ENCODE assay signal across 28 cellular contexts in genomic region chr5:175635854-175636253, GRCh38.
"Had no signal": no experiment of that assay in that cellular context is flagged by ENCODE, and none has a peak within 500 bp of the region (broad histone marks: within the 10 kb centered on the region; RNA-seq: fewer than 3 reads in every experiment).

No MANE protein-coding gene starts in this region.

- H3K9me3 Mint-ChIP-seq: stimulated activated effector memory CD8-positive, alpha-beta T cell treated with anti-CD3 and anti-CD28 coated beads, Interleukin-12 subunit alpha, Interleukin-12 subunit beta, amount 100 ng/mL, for 72 hours had no signal

- DNase-seq: stimulated activated CD4-positive, alpha-beta T cell treated with anti-CD3 and anti-CD28 coated beads, Interleukin-2, amount 100 ng/mL, for 48 hours; stimulated activated CD4-positive, alpha-beta T cell treated with anti-CD3 and anti-CD28 coated beads, Interleukin-4, amount 100 ng/mL, for 1 hour; stimulated activated CD4-positive, alpha-beta T cell treated with anti-CD3 and anti-CD28 coated beads, Interleukin-4, amount 100 ng/mL, for 24 hours; stimulated activated CD4-positive, alpha-beta T cell treated with anti-CD3 and anti-CD28 coated beads, Interleukin-4, amount 100 ng/mL, for 4 hours; stimulated activated CD8-positive, alpha-beta memory T cell treated with anti-CD3 and anti-CD28 coated beads, Interleukin-4, amount 100 ng/mL, for 48 hours; stimulated activated naive B cell treated with anti-CD40 and anti-IgM and Interleukin-4, amounts not matched to agents 10 μg/mL and 1 μg/mL and 100 μg/mL, for 72 hours; stimulated activated naive CD4-positive, alpha-beta T cell; stimulated activated naive CD4-positive, alpha-beta T cell treated with Interleukin-2 at 50 U/mL for 16 hours; stimulated activated naive CD8-positive, alpha-beta T cell treated with anti-CD3 and anti-CD28 coated beads, Interleukin-15, amount 100 ng/mL, for 72 hours; stimulated activated naive CD8-positive, alpha-beta T cell treated with anti-CD3 and anti-CD28 coated beads, Interleukin-15, Interleukin-2, amounts not matched to agents 100 U/mL and 50 U/mL, for 24 hours; stomach; substantia nigra; testis; thyroid gland; tibial artery; transverse colon; trophoblast cell; upper lobe of left lung; upper lobe of right lung; uterus had no signal

- H3K4me3 Mint-ChIP-seq: stimulated activated effector memory CD8-positive, alpha-beta T cell treated with anti-CD3 and anti-CD28 coated beads, Interleukin-12 subunit alpha, Interleukin-12 subunit beta, amount 100 ng/mL, for 72 hours; stimulated activated memory B cell treated with anti-CD40 and anti-IgM and Interleukin-4, amounts not matched to agents 10 μg/mL and 1 μg/mL and 100 μg/mL, for 72 hours; stimulated activated naive B cell treated with anti-CD40 and anti-IgM and Interleukin-4, amounts not matched to agents 10 μg/mL and 1 μg/mL and 100 μg/mL, for 72 hours; stimulated activated naive CD8-positive, alpha-beta T cell treated with anti-CD3 and anti-CD28 coated beads, Interleukin-15, amount 100 ng/mL, for 72 hours; stimulated activated naive CD8-positive, alpha-beta T cell treated with anti-CD3 and anti-CD28 coated beads, Interleukin-15, Interleukin-2, amounts not matched to agents 100 ng/mL and 50 ng/mL, for 24 hours; type B pancreatic cell had no signal

- H3K27me3 Mint-ChIP-seq: stimulated activated naive CD8-positive, alpha-beta T cell treated with anti-CD3 and anti-CD28 coated beads, Interleukin-15, amount 100 ng/mL, for 72 hours had no signal

- H3K27ac ChIP-seq: stomach, suprapubic skin, testis, thoracic aorta, thyroid gland, tibial artery, tibial nerve, transverse colon, upper lobe of left lung, upper lobe of right lung, uterus, vagina had no signal

- H3K27ac Mint-ChIP-seq: stimulated activated effector memory CD8-positive, alpha-beta T cell treated with anti-CD3 and anti-CD28 coated beads, Interleukin-12 subunit alpha, Interleukin-12 subunit beta, amount 100 ng/mL, for 72 hours; stimulated activated memory B cell treated with anti-CD40 and anti-IgM and Interleukin-4, amounts not matched to agents 10 μg/mL and 1 μg/mL and 100 μg/mL, for 72 hours; stimulated activated naive B cell treated with anti-CD40 and anti-IgM and Interleukin-4, amounts not matched to agents 10 μg/mL and 1 μg/mL and 100 μg/mL, for 72 hours; stimulated activated naive CD8-positive, alpha-beta T cell treated with anti-CD3 and anti-CD28 coated beads, Interleukin-15, amount 100 ng/mL, for 72 hours; stimulated activated naive CD8-positive, alpha-beta T cell treated with anti-CD3 and anti-CD28 coated beads, Interleukin-15, Interleukin-2, amounts not matched to agents 100 ng/mL and 50 ng/mL, for 24 hours; type B pancreatic cell had no signal

- H3K4me1 ChIP-seq: stomach, suprapubic skin, testis, thyroid gland, tibial nerve, transverse colon, upper lobe of right lung, uterus, vagina had no signal

- H3K9me3 ChIP-seq: suprapubic skin, testis, thoracic aorta, thyroid gland, tibial artery, transverse colon, upper lobe of left lung, upper lobe of right lung, uterus, vagina had no signal

- H3K4me3 ChIP-seq: stomach, suprapubic skin, testis, thoracic aorta, thyroid gland, tibial artery, tibial nerve, transverse colon, upper lobe of left lung, upper lobe of right lung, uterus, vagina had no signal

- H3K36me3 ChIP-seq: stomach, suprapubic skin, thoracic aorta, thyroid gland, tibial artery, tibial nerve, transverse colon, upper lobe of left lung, upper lobe of right lung, uterus, vagina had no signal

- H3K4me1 Mint-ChIP-seq: stimulated activated memory B cell treated with anti-CD40 and anti-IgM and Interleukin-4, amounts not matched to agents 10 μg/mL and 1 μg/mL and 100 μg/mL, for 72 hours; stimulated activated naive B cell treated with anti-CD40 and anti-IgM and Interleukin-4, amounts not matched to agents 10 μg/mL and 1 μg/mL and 100 μg/mL, for 72 hours had no signal

- ATAC-seq: stimulated activated effector memory CD8-positive, alpha-beta T cell treated with anti-CD3 and anti-CD28 coated beads, Interleukin-12 subunit alpha, Interleukin-12 subunit beta, amount 100 ng/mL, for 72 hours; stimulated activated memory B cell treated with anti-CD40 and anti-IgM and Interleukin-4, amounts not matched to agents 10 μg/mL and 1 μg/mL and 100 μg/mL, for 72 hours; stimulated activated naive B cell treated with anti-CD40 and anti-IgM and Interleukin-4, amounts not matched to agents 10 μg/mL and 1 μg/mL and 100 μg/mL, for 72 hours; stimulated activated naive CD8-positive, alpha-beta T cell treated with anti-CD3 and anti-CD28 coated beads, Interleukin-15, amount 100 ng/mL, for 72 hours; stimulated activated naive CD8-positive, alpha-beta T cell treated with anti-CD3 and anti-CD28 coated beads, Interleukin-15, Interleukin-2, amounts not matched to agents 100 U/mL and 50 U/mL, for 24 hours; upper lobe of right lung had no signal

- H3K36me3 Mint-ChIP-seq: stimulated activated effector memory CD8-positive, alpha-beta T cell treated with anti-CD3 and anti-CD28 coated beads, Interleukin-12 subunit alpha, Interleukin-12 subunit beta, amount 100 ng/mL, for 72 hours; stimulated activated memory B cell treated with anti-CD40 and anti-IgM and Interleukin-4, amounts not matched to agents 10 μg/mL and 1 μg/mL and 100 μg/mL, for 72 hours; stimulated activated naive B cell treated with anti-CD40 and anti-IgM and Interleukin-4, amounts not matched to agents 10 μg/mL and 1 μg/mL and 100 μg/mL, for 72 hours; type B pancreatic cell had no signal
